ENCODE assay signal across 11 cellular contexts in genomic region chr14:68910540-68910939, GRCh38.
DNase-seq lines count a peak whose midpoint lies in the region; ATAC-seq lines count a peak whose summit lies in the region.
"Had no signal": no experiment of that assay in that cellular context is flagged by ENCODE, and none has a peak within 500 bp of the region (broad histone marks: within the 10 kb centered on the region; RNA-seq: fewer than 3 reads in every experiment).

No MANE protein-coding gene starts in this region.

- DNase-seq in activated naive CD4-positive, alpha-beta T cell treated with anti-CD3 and anti-CD28 coated beads, Interleukin-2, amount 50 U/mL, for 72 hours (ENCODE audit: low spot score in 2 of 2): no peak
- DNase-seq in activated naive CD4-positive, alpha-beta T cell (lab: John Stamatoyannopoulos, UW): no peak
- no peak for DNase-seq in activated T-cell treated with anti-CD3 and anti-CD28 coated beads, Interleukin-2, amount 50 U/mL, for 4 hours
- DNase-seq in glomerular visceral epithelial cell (ENCODE audit: extremely low spot score): peak; percentile 70
- peak; percentile 33 to 46 for DNase-seq in stimulated activated naive CD8-positive, alpha-beta T cell treated with anti-CD3 and anti-CD28 coated beads, Interleukin-15, amount 100 ng/mL, for 72 hours
- DNase-seq in NCI-H2171 (lab: John Stamatoyannopoulos, UW): no peak
- DNase-seq: EL, NCI-H2081 treated with DMSO at 0.1 percent for 48 hours had no signal

- H3K4me1 Mint-ChIP-seq in activated T-cell treated with anti-CD3 and anti-CD28 coated beads, Interleukin-2, amount 50 U/mL, for 4 hours (ENCODE audit: low read depth): peaks cover 29% of the 10 kb centered on the region
- H3K4me1 Mint-ChIP-seq in stimulated activated naive CD8-positive, alpha-beta T cell treated with anti-CD3 and anti-CD28 coated beads, Interleukin-15, amount 100 ng/mL, for 72 hours: peaks cover 75% of the 10 kb centered on the region

- H3K27me3 Mint-ChIP-seq in activated T-cell treated with anti-CD3 and anti-CD28 coated beads, Interleukin-2, amount 50 U/mL, for 4 hours (ENCODE audit: low read depth): no peaks in the 10 kb centered on the region
- H3K27me3 Mint-ChIP-seq in stimulated activated naive CD8-positive, alpha-beta T cell treated with anti-CD3 and anti-CD28 coated beads, Interleukin-15, amount 100 ng/mL, for 72 hours: no peaks in the 10 kb centered on the region

- no peaks in the 10 kb centered on the region for H3K9me3 Mint-ChIP-seq in activated naive CD4-positive, alpha-beta T cell treated with anti-CD3 and anti-CD28 coated beads, Interleukin-2, amount 50 U/mL, for 72 hours
- no peaks in the 10 kb centered on the region for H3K9me3 Mint-ChIP-seq in activated T-cell treated with anti-CD3 and anti-CD28 coated beads, Interleukin-2, amount 50 U/mL, for 4 hours
- peaks cover 2 to 5% of the 10 kb centered on the region in 2 donors for H3K9me3 Mint-ChIP-seq in stimulated activated naive CD8-positive, alpha-beta T cell treated with anti-CD3 and anti-CD28 coated beads, Interleukin-15, amount 100 ng/mL, for 72 hours

- ATAC-seq in activated naive CD4-positive, alpha-beta T cell treated with anti-CD3 and anti-CD28 coated beads, Interleukin-2, amount 50 U/mL, for 72 hours: peak; percentile 55 to 80
- peak; percentile 70 to 73 for ATAC-seq in activated T-cell treated with anti-CD3 and anti-CD28 coated beads, Interleukin-2, amount 50 U/mL, for 4 hours
- peak; percentile 83 for ATAC-seq in stimulated activated naive CD8-positive, alpha-beta T cell treated with anti-CD3 and anti-CD28 coated beads, Interleukin-15, amount 100 ng/mL, for 72 hours
- ATAC-seq in GM21360 (IDR thresholded peaks at IDR 0.05; ENCODE audit: unreplicated experiment) (no peak), HG03095 (IDR thresholded peaks at IDR 0.05; ENCODE audit: unreplicated experiment) (no peak)
- ATAC-seq: sciatic nerve had no signal

- H3K27ac Mint-ChIP-seq in activated naive CD4-positive, alpha-beta T cell treated with anti-CD3 and anti-CD28 coated beads, Interleukin-2, amount 50 U/mL, for 72 hours: peak overlapping the region; percentile 67 to 77
- H3K27ac Mint-ChIP-seq in stimulated activated naive CD8-positive, alpha-beta T cell treated with anti-CD3 and anti-CD28 coated beads, Interleukin-15, amount 100 ng/mL, for 72 hours: peak overlapping the region; percentile 49 to 78

- no peak overlapping the region for H3K4me3 Mint-ChIP-seq in activated T-cell treated with anti-CD3 and anti-CD28 coated beads, Interleukin-2, amount 50 U/mL, for 4 hours
- H3K4me3 Mint-ChIP-seq in stimulated activated naive CD8-positive, alpha-beta T cell treated with anti-CD3 and anti-CD28 coated beads, Interleukin-15, amount 100 ng/mL, for 72 hours: peak overlapping the region; percentile 21 to 55

- H3K36me3 Mint-ChIP-seq in activated naive CD4-positive, alpha-beta T cell treated with anti-CD3 and anti-CD28 coated beads, Interleukin-2, amount 50 U/mL, for 72 hours: peaks cover 8 to 15% of the 10 kb centered on the region in 2 donors
- peaks cover 6% of the 10 kb centered on the region for H3K36me3 Mint-ChIP-seq in activated T-cell treated with anti-CD3 and anti-CD28 coated beads, Interleukin-2, amount 50 U/mL, for 4 hours (ENCODE audit: insufficient read depth)

Comparison
In these comparisons a context has a peak if more than half of its experiments do, and no peak if none do; other contexts are left out.
1. ATAC-seq: peak in activated naive CD4-positive, alpha-beta T cell treated with anti-CD3 and anti-CD28 coated beads, Interleukin-2, amount 50 U/mL, for 72 hours (2 of 2), activated T-cell treated with anti-CD3 and anti-CD28 coated beads, Interleukin-2, amount 50 U/mL, for 4 hours (2 of 2) and stimulated activated naive CD8-positive, alpha-beta T cell treated with anti-CD3 and anti-CD28 coated beads, Interleukin-15, amount 100 ng/mL, for 72 hours (single experiment); none in GM21360 (single experiment) and HG03095 (single experiment).
2. DNase-seq: peak in glomerular visceral epithelial cell (single experiment) and stimulated activated naive CD8-positive, alpha-beta T cell treated with anti-CD3 and anti-CD28 coated beads, Interleukin-15, amount 100 ng/mL, for 72 hours (2 of 2); none in activated naive CD4-positive, alpha-beta T cell treated with anti-CD3 and anti-CD28 coated beads, Interleukin-2, amount 50 U/mL, for 72 hours (0 of 2), activated naive CD4-positive, alpha-beta T cell (0 of 4), activated T-cell treated with anti-CD3 and anti-CD28 coated beads, Interleukin-2, amount 50 U/mL, for 4 hours (single experiment) and NCI-H2171 (single experiment).